In the genomic region with DNA sequence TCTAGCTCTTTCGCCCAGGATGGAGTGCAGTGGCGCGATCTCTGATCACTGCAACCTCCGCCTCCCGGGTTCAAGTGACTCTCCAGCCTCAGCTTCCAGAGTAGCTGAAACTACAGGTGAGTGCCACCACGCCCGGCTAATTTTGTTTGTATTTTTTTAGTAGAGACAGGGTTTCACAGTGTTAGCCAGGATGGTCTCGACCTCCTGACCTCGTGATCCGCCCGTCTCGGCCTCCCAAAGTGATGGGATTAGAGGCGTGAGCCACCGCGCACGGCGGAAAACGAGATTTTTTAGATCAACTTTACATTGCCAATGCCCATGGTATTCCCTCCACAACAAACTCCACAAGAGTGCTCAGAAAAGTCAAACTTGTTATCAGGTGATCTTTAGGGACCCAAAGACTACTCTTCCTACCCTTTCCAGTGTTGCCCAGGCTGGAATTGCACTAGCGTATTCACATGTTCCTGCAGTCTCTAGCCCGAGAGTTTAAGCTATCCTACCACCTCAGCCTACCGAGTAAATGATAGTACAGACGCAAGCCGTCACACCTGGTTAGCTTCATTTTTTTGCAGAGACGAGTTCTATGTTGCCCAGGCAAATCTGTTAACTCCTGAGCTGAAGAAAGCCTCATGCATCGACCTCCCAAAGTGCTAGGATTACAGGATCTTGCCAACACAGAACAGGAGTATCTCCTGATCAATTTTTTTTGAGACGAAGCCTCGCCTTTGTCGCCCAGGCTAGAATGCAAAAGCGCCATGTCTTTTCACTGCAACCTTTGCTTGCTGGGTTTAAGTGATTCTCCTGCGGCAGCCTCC, we compare ENCODE assay signal across 1 cellular context.
TF ChIP-seq lines count a peak whose summit lies in the region.

No MANE protein-coding gene starts in this region.

TF ChIP-seq in K562, 482 proteins besides CTCF, POLR2A, EP300 and RAD21 (continued from another document and continues in another):
- TF ChIP-seq RERE (CRISPR knock-in tag; IDR thresholded peaks at IDR 0.05; ENCODE audit: borderline replicate concordance) (peak; percentile 45), CEBPG (CRISPR knock-in tag; IDR thresholded peaks at IDR 0.05) (no peak), CEBPG (tag; conservative IDR thresholded peaks at IDR 0.05 in 1 of 2, IDR thresholded peaks at IDR 0.05 in 1 of 2) (no peak), PTTG1 (tag; IDR thresholded peaks at IDR 0.05; ENCODE audit: low read depth) (no peak), KLF16 (IDR thresholded peaks at IDR 0.05) (no peak), DPF2 (IDR thresholded peaks at IDR 0.05) (no peak), CBX2 (IDR thresholded peaks at IDR 0.05; ENCODE audit: insufficient read depth, low read length, poor library complexity, severe bottlenecking) (no peak), ZNF764 (CRISPR knock-in tag; IDR thresholded peaks at IDR 0.05; ENCODE audit: low read depth) (peak; percentile 56; the same call in 1 of the 2 replicates), SPI1 (IDR thresholded peaks at IDR 0.05; ENCODE audit: borderline replicate concordance, low read depth, low read length) (no peak), ZNF133 (CRISPR knock-in tag; IDR thresholded peaks at IDR 0.05) (no peak), CHD2 (IDR thresholded peaks at IDR 0.05; ENCODE audit: low read depth, low read length) (peak; percentile 36; the same call in 1 of the 2 replicates), ZNF24 (IDR thresholded peaks at IDR 0.05) (no peak), CREB1 (IDR thresholded peaks at IDR 0.05) (peak; percentile 37; the same call in 1 of the 2 replicates), CREB1 (CRISPR knock-in tag; IDR thresholded peaks at IDR 0.05) (peak; percentile 56), THRAP3 (IDR thresholded peaks at IDR 0.05; ENCODE audit: borderline replicate concordance) (peak; percentile 79; the same call in 1 of the 2 replicates), NR1H2 (CRISPR knock-in tag; IDR thresholded peaks at IDR 0.05) (peak; percentile 86; the same call in 1 of the 2 replicates), BRD9 (IDR thresholded peaks at IDR 0.05; ENCODE audit: low read depth, partially characterized antibody) (no peak), RBM22 (IDR thresholded peaks at IDR 0.05; ENCODE audit: low read depth, low read length, poor library complexity, severe bottlenecking) (peak; percentile 92), CBX5 (IDR thresholded peaks at IDR 0.05; ENCODE audit: borderline replicate concordance, low read depth) (no peak), RAD51 (IDR thresholded peaks at IDR 0.05; ENCODE audit: borderline replicate concordance, low read depth) (no peak), MAZ (CRISPR knock-in tag; conservative IDR thresholded peaks at IDR 0.05 in 1 of 2, IDR thresholded peaks at IDR 0.05 in 1 of 2) (peak in 1 of 2 experiments; percentile 37; a peak in 2 of 4 replicates), LCOR (CRISPR knock-in tag; IDR thresholded peaks at IDR 0.05) (peak; percentile 79), FOXA3 (CRISPR knock-in tag; conservative IDR thresholded peaks at IDR 0.05 in 1 of 2, IDR thresholded peaks at IDR 0.05 in 1 of 2) (peak in 1 of 2 experiments; percentile 72; a peak in 2 of 4 replicates), ELK3 (CRISPR knock-in tag; IDR thresholded peaks at IDR 0.05) (no peak; the same call in 1 of the 2 replicates), ZNF511 (CRISPR knock-in tag; IDR thresholded peaks at IDR 0.05) (peak; percentile 71; the same call in 1 of the 2 replicates), TEAD4 (IDR thresholded peaks at IDR 0.05; ENCODE audit: low read length) (no peak), TEAD4 (CRISPR knock-in tag; IDR thresholded peaks at IDR 0.05; ENCODE audit: borderline replicate concordance) (peak; percentile 74; the same call in 1 of the 2 replicates), POLR2B (IDR thresholded peaks at IDR 0.05; ENCODE audit: low read depth, partially characterized antibody) (peak; percentile 79), KLF6 (CRISPR knock-in tag; IDR thresholded peaks at IDR 0.05; ENCODE audit: borderline replicate concordance) (no peak), ZNF766 (CRISPR knock-in tag; conservative IDR thresholded peaks at IDR 0.05) (no peak), ZNF77 (CRISPR knock-in tag; IDR thresholded peaks at IDR 0.05) (no peak), SIRT6 (IDR thresholded peaks at IDR 0.05; ENCODE audit: low read depth, low read length) (no peak), TBP (optimal IDR thresholded peaks at IDR 0.05; ENCODE audit: low read depth, low read length) (no peak), ZBTB11 (CRISPR knock-in tag; IDR thresholded peaks at IDR 0.05) (no peak), CTBP1 (IDR thresholded peaks at IDR 0.05; ENCODE audit: borderline replicate concordance) (no peak; the same call in 1 of the 2 replicates), VEZF1 (CRISPR knock-in tag; IDR thresholded peaks at IDR 0.05) (no peak; the same call in 1 of the 2 replicates)
- TF ChIP-seq, protein P1, sequence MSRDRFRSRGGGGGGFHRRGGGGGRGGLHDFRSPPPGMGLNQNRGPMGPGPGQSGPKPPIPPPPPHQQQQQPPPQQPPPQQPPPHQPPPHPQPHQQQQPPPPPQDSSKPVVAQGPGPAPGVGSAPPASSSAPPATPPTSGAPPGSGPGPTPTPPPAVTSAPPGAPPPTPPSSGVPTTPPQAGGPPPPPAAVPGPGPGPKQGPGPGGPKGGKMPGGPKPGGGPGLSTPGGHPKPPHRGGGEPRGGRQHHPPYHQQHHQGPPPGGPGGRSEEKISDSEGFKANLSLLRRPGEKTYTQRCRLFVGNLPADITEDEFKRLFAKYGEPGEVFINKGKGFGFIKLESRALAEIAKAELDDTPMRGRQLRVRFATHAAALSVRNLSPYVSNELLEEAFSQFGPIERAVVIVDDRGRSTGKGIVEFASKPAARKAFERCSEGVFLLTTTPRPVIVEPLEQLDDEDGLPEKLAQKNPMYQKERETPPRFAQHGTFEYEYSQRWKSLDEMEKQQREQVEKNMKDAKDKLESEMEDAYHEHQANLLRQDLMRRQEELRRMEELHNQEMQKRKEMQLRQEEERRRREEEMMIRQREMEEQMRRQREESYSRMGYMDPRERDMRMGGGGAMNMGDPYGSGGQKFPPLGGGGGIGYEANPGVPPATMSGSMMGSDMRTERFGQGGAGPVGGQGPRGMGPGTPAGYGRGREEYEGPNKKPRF (IDR thresholded peaks at IDR 0.05; ENCODE audit: low read depth, low read length) = 0 out of 2 replicates have a peak, but pooled peaks have one; percentile 17
- TF ChIP-seq, protein P2, sequence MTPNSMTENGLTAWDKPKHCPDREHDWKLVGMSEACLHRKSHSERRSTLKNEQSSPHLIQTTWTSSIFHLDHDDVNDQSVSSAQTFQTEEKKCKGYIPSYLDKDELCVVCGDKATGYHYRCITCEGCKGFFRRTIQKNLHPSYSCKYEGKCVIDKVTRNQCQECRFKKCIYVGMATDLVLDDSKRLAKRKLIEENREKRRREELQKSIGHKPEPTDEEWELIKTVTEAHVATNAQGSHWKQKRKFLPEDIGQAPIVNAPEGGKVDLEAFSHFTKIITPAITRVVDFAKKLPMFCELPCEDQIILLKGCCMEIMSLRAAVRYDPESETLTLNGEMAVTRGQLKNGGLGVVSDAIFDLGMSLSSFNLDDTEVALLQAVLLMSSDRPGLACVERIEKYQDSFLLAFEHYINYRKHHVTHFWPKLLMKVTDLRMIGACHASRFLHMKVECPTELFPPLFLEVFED (CRISPR knock-in tag; conservative IDR thresholded peaks at IDR 0.05) = no peak
- TF ChIP-seq, protein P3, sequence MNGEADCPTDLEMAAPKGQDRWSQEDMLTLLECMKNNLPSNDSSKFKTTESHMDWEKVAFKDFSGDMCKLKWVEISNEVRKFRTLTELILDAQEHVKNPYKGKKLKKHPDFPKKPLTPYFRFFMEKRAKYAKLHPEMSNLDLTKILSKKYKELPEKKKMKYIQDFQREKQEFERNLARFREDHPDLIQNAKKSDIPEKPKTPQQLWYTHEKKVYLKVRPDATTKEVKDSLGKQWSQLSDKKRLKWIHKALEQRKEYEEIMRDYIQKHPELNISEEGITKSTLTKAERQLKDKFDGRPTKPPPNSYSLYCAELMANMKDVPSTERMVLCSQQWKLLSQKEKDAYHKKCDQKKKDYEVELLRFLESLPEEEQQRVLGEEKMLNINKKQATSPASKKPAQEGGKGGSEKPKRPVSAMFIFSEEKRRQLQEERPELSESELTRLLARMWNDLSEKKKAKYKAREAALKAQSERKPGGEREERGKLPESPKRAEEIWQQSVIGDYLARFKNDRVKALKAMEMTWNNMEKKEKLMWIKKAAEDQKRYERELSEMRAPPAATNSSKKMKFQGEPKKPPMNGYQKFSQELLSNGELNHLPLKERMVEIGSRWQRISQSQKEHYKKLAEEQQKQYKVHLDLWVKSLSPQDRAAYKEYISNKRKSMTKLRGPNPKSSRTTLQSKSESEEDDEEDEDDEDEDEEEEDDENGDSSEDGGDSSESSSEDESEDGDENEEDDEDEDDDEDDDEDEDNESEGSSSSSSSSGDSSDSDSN (IDR thresholded peaks at IDR 0.05; ENCODE audit: borderline replicate concordance in 1 of 2, low read depth in 2 of 2, low read length in 2 of 2) = no peak
